ENCODE assay signal across 8 cellular contexts in the genomic region with DNA sequence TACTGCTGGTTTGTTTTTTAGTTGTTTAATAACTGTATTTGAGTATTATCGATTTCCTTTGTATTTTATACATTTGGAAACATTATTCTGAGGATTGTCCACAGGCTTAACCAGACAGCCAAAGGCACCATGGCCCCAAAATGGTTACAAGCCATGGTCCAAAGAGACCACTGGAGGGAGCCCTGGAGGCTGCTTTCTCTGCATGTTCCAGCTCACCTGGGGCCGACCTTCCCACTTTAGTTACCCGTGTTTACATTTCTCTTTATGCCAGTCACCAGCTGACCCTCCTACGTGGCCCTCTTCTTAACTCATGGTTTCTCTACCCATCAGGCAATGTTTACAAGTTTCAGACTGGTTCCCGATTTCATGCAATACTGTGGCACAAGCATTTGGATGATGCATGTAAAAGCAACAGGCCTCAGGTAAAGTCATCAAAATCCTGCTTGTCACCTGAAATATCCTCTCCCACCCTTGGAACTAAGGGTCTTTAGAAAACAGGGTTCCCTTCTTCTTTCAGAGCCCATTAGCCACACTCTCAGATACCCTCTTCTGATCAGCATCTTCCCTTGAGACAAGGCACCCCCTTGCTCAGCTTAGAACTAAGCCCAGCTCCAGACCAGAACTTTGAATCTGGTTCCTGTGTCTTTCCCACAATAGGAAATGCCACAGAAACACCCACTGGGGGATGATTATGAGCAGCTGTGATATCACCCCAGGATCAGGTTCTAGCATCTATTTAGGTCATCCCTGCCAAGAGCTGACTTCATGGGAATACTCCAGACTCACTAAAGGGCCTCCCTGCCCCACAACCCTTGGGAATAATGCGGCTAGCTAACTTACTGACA. TPM values are rescaled to one million over a fixed set of nuclear protein-coding genes. Genes with fewer than 3 reads are reported as not detected.
A peak's percentile ranks its signal among the peaks of the same experiment; 100 is the strongest.
DNase-seq lines count a peak whose midpoint lies in the region; FAIRE-seq and TF ChIP-seq lines count a peak whose summit lies in the region.

No MANE protein-coding gene starts in this region.

- peak; percentile 30 for DNase-seq in NK-92 treated with Interleukin-12 subunit alpha and Interleukin-12 subunit beta, amount 100 ng/mL, for 24 hours (lab: John Stamatoyannopoulos, UW)
- DNase-seq in NK-92 (lab: John Stamatoyannopoulos, UW; ENCODE audit: unreplicated experiment) (no peak), NCI-H146 treated with DMSO at 0.1 percent for 48 hours (lab: John Stamatoyannopoulos, UW; ENCODE audit: unreplicated experiment) (peak; percentile 20), WERI-Rb-1 (peak; percentile 86), bronchial epithelial cell (ENCODE audit: low read depth) (peak; percentile 70), left kidney (ENCODE audit: low read depth, low spot score) (peak; percentile 85), T1000 (lab: John Stamatoyannopoulos, UW) (no peak)
- peak; percentile 37 for DNase-seq in stimulated activated CD8-positive, alpha-beta memory T cell treated with anti-CD3 and anti-CD28 coated beads, Interleukin-12 subunit alpha, Interleukin-12 subunit beta, amount 100 ng/mL, for 24 hours (ENCODE audit: extremely low read depth)

- H3K27ac ChIP-seq in WERI-Rb-1: no peak overlapping the region

- H3K27me3 ChIP-seq in WERI-Rb-1 (ENCODE audit: insufficient read depth, low read depth, severe bottlenecking) (no peaks in the 10 kb centered on the region), bronchial epithelial cell (ENCODE audit: control insufficient read depth, insufficient read depth, low read length) (peaks cover 2% of the 10 kb centered on the region)

- H3K36me3 ChIP-seq in WERI-Rb-1: no peaks in the 10 kb centered on the region; the same call in 1 of the 2 replicates
- H3K36me3 ChIP-seq in bronchial epithelial cell (ENCODE audit: control insufficient read depth, insufficient read depth, low read length): no peaks in the 10 kb centered on the region

- H3K4me3 ChIP-seq in WERI-Rb-1 (ENCODE audit: low read depth, low read length) (no peak overlapping the region), bronchial epithelial cell (ENCODE audit: low read depth, low read length) (no peak overlapping the region)

- no peaks in the 10 kb centered on the region for H3K9me3 ChIP-seq in WERI-Rb-1 (ENCODE audit: severe bottlenecking)

- FAIRE-seq in bronchial epithelial cell (lab: Jason Lieb, UNC): peak; percentile 90

- peak; percentile 96 for TF ChIP-seq CTCF in WERI-Rb-1 (IDR thresholded peaks at IDR 0.05; ENCODE audit: low read depth, low read length)
- TF ChIP-seq CTCF in bronchial epithelial cell (IDR thresholded peaks at IDR 0.05; ENCODE audit: insufficient read depth, low read length, severe bottlenecking): peak; percentile 90

RNA-seq across cellular contexts. Expression of a gene that starts 49.9 kb away (rescaled TPM):
- 2.4 and 5.4 TPM in 2 replicates for total RNA-seq in bronchial epithelial cell

Comparison
In these comparisons a context has a peak if more than half of its experiments do, and no peak if none do; other contexts are left out.
1. DNase-seq: peak in NK-92 treated with Interleukin-12 subunit alpha and Interleukin-12 subunit beta, amount 100 ng/mL, for 24 hours (single experiment), NCI-H146 treated with DMSO at 0.1 percent for 48 hours (single experiment), WERI-Rb-1 (single experiment), bronchial epithelial cell (single experiment), left kidney (single experiment) and stimulated activated CD8-positive, alpha-beta memory T cell treated with anti-CD3 and anti-CD28 coated beads, Interleukin-12 subunit alpha, Interleukin-12 subunit beta, amount 100 ng/mL, for 24 hours (single experiment); none in NK-92 (single experiment) and T1000 (single experiment).